Comparison of ENCODE assay signal across 28 cellular contexts in genomic region chr13:35448465-35448864, GRCh38. TPM values are rescaled to one million over a fixed set of nuclear protein-coding genes. Genes with fewer than 3 reads are reported as not detected.
"Had no signal": no experiment of that assay in that cellular context is flagged by ENCODE, and none has a peak within 500 bp of the region (broad histone marks: within the 10 kb centered on the region; RNA-seq: fewer than 3 reads in every experiment).

No MANE protein-coding gene starts in this region.

- H3K4me1 ChIP-seq: adrenal gland, body of pancreas, breast epithelium, SJCRH30 had no signal

- DNase-seq: activated CD4-positive, alpha-beta memory T cell treated with anti-CD3 and anti-CD28 coated beads for 36 hours; activated CD4-positive, alpha-beta T cell treated with anti-CD3 and anti-CD28 coated beads for 36 hours; activated CD4-positive, alpha-beta T cell treated with anti-CD3 and anti-CD28 coated beads, Interleukin-2, amount 10 ng/mL, durations not matched to agents 7 days and 5 days; activated CD8-positive, alpha-beta memory T cell treated with anti-CD3 and anti-CD28 coated beads, Interleukin-2, amount 50 U/mL, for 4 hours; activated gamma-delta T cell treated with Interleukin-2 at 50 U/mL for 16 hours; activated naive CD4-positive, alpha-beta T cell treated with anti-CD3 and anti-CD28 coated beads for 36 hours; activated T-cell treated with anti-CD3 and anti-CD28 coated beads for 4 hours; activated T-cell treated with anti-CD3 and anti-CD28 coated beads, Interleukin-2, amount 50 U/mL, for 4 hours; adrenal gland; body of pancreas; MM.1S; MV-4-11; NCI-H1092; NCI-H1436 treated with DMSO at 0.1 percent for 48 hours; NCI-H1694 treated with DMSO at 0.1 percent for 48 hours; NCI-H2029; NCI-H2171 treated with DMSO at 0.1 percent for 48 hours; NCI-H2227 treated with DMSO at 0.1 percent for 48 hours; NCI-H446; NCI-H510A treated with DMSO at 0.1 percent for 48 hours; NCI-H526 treated with DMSO at 0.1 percent for 48 hours; SHP77; SJCRH30; SK-N-SH had no signal

- H3K27me3 ChIP-seq: adrenal gland, body of pancreas, breast epithelium, SJCRH30 had no signal

- H3K9ac ChIP-seq: KMS-11, SK-N-SH had no signal

- H3K36me3 ChIP-seq: adrenal gland, breast epithelium, SJCRH30 had no signal

- H3K9me3 ChIP-seq: adrenal gland, body of pancreas, breast epithelium, SJCRH30, SK-N-SH had no signal

- H3K4me3 ChIP-seq: adrenal gland, body of pancreas, breast epithelium, SJCRH30 had no signal

- H3K27ac ChIP-seq: adrenal gland, body of pancreas, breast epithelium, KMS-11, SJCRH30 had no signal

RNA-seq across cellular contexts. Expression of gene MAB21L1, which starts 28.0 kb away (rescaled TPM):
- total RNA-seq: activated CD4-positive, alpha-beta memory T cell treated with anti-CD3 and anti-CD28 coated beads for 36 hours; activated CD4-positive, alpha-beta T cell treated with anti-CD3 and anti-CD28 coated beads for 36 hours; activated CD4-positive, alpha-beta T cell treated with anti-CD3 and anti-CD28 coated beads, Interleukin-2, amount 10 ng/mL, durations not matched to agents 7 days and 5 days; activated naive CD4-positive, alpha-beta T cell treated with anti-CD3 and anti-CD28 coated beads for 36 hours; activated naive CD4-positive, alpha-beta T cell treated with anti-CD3 and anti-CD28 coated beads, Interleukin-2, amount 50 U/mL, for 72 hours; activated T-cell treated with anti-CD3 and anti-CD28 coated beads, Interleukin-2, amount 50 U/mL, for 4 hours; activated T-helper 1 cell treated with anti-CD3 and anti-CD28 coated beads, Interleukin-12 subunit alpha, Interleukin-12 subunit beta, Interleukin-2, Interleukin-4 antibody, amounts not matched to agents 30 ng/mL and 10 ng/mL and 1 ng/mL, durations not matched to agents 14 hours and 24 hours and 36 hours had no signal
